9 cellular contexts compared by ENCODE assay signal in the genomic region with DNA sequence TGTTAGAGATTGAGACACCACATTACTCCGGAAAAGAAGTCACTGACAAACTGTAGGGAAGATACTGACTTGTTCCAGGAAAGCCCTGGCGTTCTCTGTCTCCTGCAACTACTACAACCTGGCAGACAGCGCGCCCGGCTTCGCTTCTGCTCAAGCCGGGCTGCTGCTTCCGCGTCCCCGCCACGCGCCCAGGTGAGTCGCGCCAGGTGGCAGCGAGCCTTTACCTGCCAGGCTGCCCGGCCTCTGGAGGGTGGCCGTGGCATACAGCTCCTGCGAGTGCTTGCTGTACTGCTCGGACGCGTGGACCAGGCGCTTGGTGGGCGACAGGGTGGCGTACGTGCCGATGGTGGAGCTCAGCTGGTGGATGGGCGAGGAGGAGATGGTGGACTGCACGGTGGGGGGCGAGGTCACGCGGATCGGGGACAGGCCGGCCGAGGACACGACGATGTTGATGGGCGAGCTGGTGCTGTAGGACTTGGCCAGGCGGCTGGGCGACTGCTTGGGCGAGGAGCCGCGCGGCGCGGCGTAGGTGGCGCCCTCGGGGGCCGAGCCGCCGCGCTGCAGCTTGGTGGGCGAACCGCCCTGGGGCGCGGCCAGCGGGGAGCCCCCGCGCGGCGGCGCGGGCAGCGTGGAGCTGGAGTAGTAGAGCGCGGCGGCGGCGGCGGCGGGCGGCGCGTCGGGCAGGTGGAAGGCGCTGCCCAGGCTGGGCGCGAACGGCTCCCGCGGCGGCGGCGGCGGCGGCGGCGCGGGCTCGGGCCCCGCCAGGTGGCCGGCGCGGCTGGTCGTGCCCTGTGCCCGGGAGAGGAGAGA.
DNase-seq lines count a peak whose midpoint lies in the region; ATAC-seq, FAIRE-seq and TF ChIP-seq lines count a peak whose summit lies in the region.
"Had no signal": no experiment of that assay in that cellular context is flagged by ENCODE, and none has a peak within 500 bp of the region (broad histone marks: within the 10 kb centered on the region; RNA-seq: fewer than 3 reads in every experiment).

No MANE protein-coding gene starts in this region.

- ATAC-seq in GM18511 (IDR thresholded peaks at IDR 0.05; ENCODE audit: unreplicated experiment), result no peak

- H3K27me3 ChIP-seq in CD4-positive, alpha-beta memory T cell (ENCODE audit: insufficient read depth, low read length), result no peaks in the 10 kb centered on the region

- POLR2A ChIA-PET in CD4-positive, alpha-beta memory T cell (lab: Charles Lee; ENCODE audit: partially characterized antibody), result no interaction called here

- CTCF ChIA-PET in CD4-positive, alpha-beta memory T cell (lab: Charles Lee; ENCODE audit: partially characterized antibody), result interaction anchor here (0.6 kb wide), 1 partner anchor 12 kb away, joined by 3 read pairs; no protein-coding TSS in a partner anchor

- H3K36me3 ChIP-seq in CD4-positive, alpha-beta memory T cell (ENCODE audit: insufficient read depth, low read length), result no peaks in the 10 kb centered on the region

- H3K27me3 Mint-ChIP-seq in CD4-positive, alpha-beta memory T cell, result peaks cover 12 to 28% of the 10 kb centered on the region in 2 donors

- peak overlapping the region in 2 of 7 donors; percentile 43 to 82 for H3K27ac Mint-ChIP-seq in CD4-positive, alpha-beta memory T cell

- no peak for DNase-seq in CD4-positive, alpha-beta memory T cell
- peak; percentile 50 to 82 for DNase-seq in NCI-H526 (lab: John Stamatoyannopoulos, UW)
- peak; percentile 36 to 88 (median 70) for DNase-seq in head of caudate nucleus
- DNase-seq in nucleus accumbens (lab: John Stamatoyannopoulos, UW), result peak in 43 of 56 donors; percentile 18 to 76 (median 56)
- DNase-seq in H54 (ENCODE audit: insufficient read length, low spot score), result no peak
- no peak for DNase-seq in NOMO-1 treated with dmso at 0.1 percent for 144 hours (lab: John Stamatoyannopoulos, UW; ENCODE audit: unreplicated experiment)
- no peak for DNase-seq in activated naive CD4-positive, alpha-beta T cell treated with Interleukin-2 at 50 U/mL for 16 hours

- H3K4me1 Mint-ChIP-seq in CD4-positive, alpha-beta memory T cell, result peaks cover 7 to 20% (median 11%) of the 10 kb centered on the region in 4 donors

- H3K4me1 ChIP-seq in CD4-positive, alpha-beta memory T cell (ENCODE audit: insufficient read depth, low read length), result no peaks in the 10 kb centered on the region

- intact Hi-C loops in CD4-positive, alpha-beta memory T cell (cut with micrococcal nuclease), result no loop called here
- intact Hi-C loops in head of caudate nucleus (cut with DNase I), result loop anchor here (5.0 to 10.0 kb wide), 3 partner anchors 107 to 230 kb away; no protein-coding TSS in a partner anchor

- peak overlapping the region in 7 of 8 donors; percentile 7 to 75 (median 50) for H3K4me3 Mint-ChIP-seq in CD4-positive, alpha-beta memory T cell

- peaks cover 0 to 3% (median 0%) of the 10 kb centered on the region in 8 donors for H3K9me3 Mint-ChIP-seq in CD4-positive, alpha-beta memory T cell

- no peak overlapping the region for H3K4me3 ChIP-seq in CD4-positive, alpha-beta memory T cell (ENCODE audit: low read length in 2 of 2)

- no peak overlapping the region for H3K27ac ChIP-seq in CD4-positive, alpha-beta memory T cell (ENCODE audit: low read depth, low read length)

- H3K9me3 ChIP-seq in CD4-positive, alpha-beta memory T cell (ENCODE audit: control insufficient read depth in 1 of 2, low read length in 2 of 2), result no peaks in the 10 kb centered on the region

- FAIRE-seq in H54 (lab: Jason Lieb, UNC), result no peak
- FAIRE-seq: endometrium had no signal

- no peak for TF ChIP-seq POLR2A in H54 (IDR thresholded peaks at IDR 0.05; ENCODE audit: low read depth, low read length)

- H3K36me3 Mint-ChIP-seq in CD4-positive, alpha-beta memory T cell, result no peaks in the 10 kb centered on the region

Comparison
In these comparisons a context has a peak if more than half of its experiments do, and no peak if none do; other contexts are left out.
1. DNase-seq: peak in NCI-H526 (2 of 2), head of caudate nucleus (42 of 42) and nucleus accumbens (43 of 56); none in CD4-positive, alpha-beta memory T cell (0 of 5), H54 (single experiment), NOMO-1 treated with dmso at 0.1 percent for 144 hours (single experiment) and activated naive CD4-positive, alpha-beta T cell treated with Interleukin-2 at 50 U/mL for 16 hours (single experiment).